In genomic region chr14:23568600-23569310, GRCh38 we compare ENCODE assay signal across 1 cellular context.
TF ChIP-seq lines count a peak whose summit lies in the region.

No MANE protein-coding gene starts in this region.

TF ChIP-seq in HepG2, 621 proteins besides CTCF, POLR2A, EP300 and RAD21 (continued from another document and continues in another):
- TF ChIP-seq, protein P1, sequence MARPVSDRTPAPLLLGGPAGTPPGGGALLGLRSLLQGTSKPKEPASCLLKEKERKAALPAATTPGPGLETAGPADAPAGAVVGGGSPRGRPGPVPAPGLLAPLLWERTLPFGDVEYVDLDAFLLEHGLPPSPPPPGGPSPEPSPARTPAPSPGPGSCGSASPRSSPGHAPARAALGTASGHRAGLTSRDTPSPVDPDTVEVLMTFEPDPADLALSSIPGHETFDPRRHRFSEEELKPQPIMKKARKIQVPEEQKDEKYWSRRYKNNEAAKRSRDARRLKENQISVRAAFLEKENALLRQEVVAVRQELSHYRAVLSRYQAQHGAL (CRISPR knock-in tag; IDR thresholded peaks at IDR 0.05; ENCODE audit: not compliant biosample characterization), result no peak
- TF ChIP-seq FIP1L1 (IDR thresholded peaks at IDR 0.05; ENCODE audit: borderline replicate concordance, insufficient read depth, low read depth, low read length), result peak; percentile 74; the same call in 1 of the 2 replicates
- TF ChIP-seq, protein P2, sequence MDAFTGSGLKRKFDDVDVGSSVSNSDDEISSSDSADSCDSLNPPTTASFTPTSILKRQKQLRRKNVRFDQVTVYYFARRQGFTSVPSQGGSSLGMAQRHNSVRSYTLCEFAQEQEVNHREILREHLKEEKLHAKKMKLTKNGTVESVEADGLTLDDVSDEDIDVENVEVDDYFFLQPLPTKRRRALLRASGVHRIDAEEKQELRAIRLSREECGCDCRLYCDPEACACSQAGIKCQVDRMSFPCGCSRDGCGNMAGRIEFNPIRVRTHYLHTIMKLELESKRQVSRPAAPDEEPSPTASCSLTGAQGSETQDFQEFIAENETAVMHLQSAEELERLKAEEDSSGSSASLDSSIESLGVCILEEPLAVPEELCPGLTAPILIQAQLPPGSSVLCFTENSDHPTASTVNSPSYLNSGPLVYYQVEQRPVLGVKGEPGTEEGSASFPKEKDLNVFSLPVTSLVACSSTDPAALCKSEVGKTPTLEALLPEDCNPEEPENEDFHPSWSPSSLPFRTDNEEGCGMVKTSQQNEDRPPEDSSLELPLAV (CRISPR knock-in tag; conservative IDR thresholded peaks at IDR 0.05; ENCODE audit: low read depth), result no peak
- TF ChIP-seq NFRKB (IDR thresholded peaks at IDR 0.05), result no peak
- TF ChIP-seq ZBTB4 (CRISPR knock-in tag; IDR thresholded peaks at IDR 0.05; ENCODE audit: borderline replicate concordance), result no peak
- TF ChIP-seq ZNF547 (CRISPR knock-in tag; IDR thresholded peaks at IDR 0.05), result no peak
- TF ChIP-seq SIX1 (CRISPR knock-in tag; IDR thresholded peaks at IDR 0.05; ENCODE audit: borderline replicate concordance), result no peak
- no peak for TF ChIP-seq TOE1 (CRISPR knock-in tag; IDR thresholded peaks at IDR 0.05)
- peak; percentile 7; the same call in 1 of the 2 replicates for TF ChIP-seq SIX4 (CRISPR knock-in tag; IDR thresholded peaks at IDR 0.05)
- TF ChIP-seq TEAD3 (CRISPR knock-in tag; optimal IDR thresholded peaks at IDR 0.05; ENCODE audit: borderline replicate concordance), result peak; percentile 69
- TF ChIP-seq IKZF4 (CRISPR knock-in tag; IDR thresholded peaks at IDR 0.05; ENCODE audit: borderline replicate concordance, low read depth, not compliant biosample characterization), result no peak
- TF ChIP-seq AGO2 (optimal IDR thresholded peaks at IDR 0.05; ENCODE audit: low read depth, low read length), result no peak
- TF ChIP-seq KAT8 (CRISPR knock-in tag; IDR thresholded peaks at IDR 0.05), result peak; percentile 46; the same call in 1 of the 2 replicates
- no peak for TF ChIP-seq PBX2 (CRISPR knock-in tag; IDR thresholded peaks at IDR 0.05)
- no peak for TF ChIP-seq TSC22D2 (CRISPR knock-in tag; IDR thresholded peaks at IDR 0.05; ENCODE audit: borderline replicate concordance)
- TF ChIP-seq HNRNPK (IDR thresholded peaks at IDR 0.05; ENCODE audit: low read depth, low read length, poor library complexity, severe bottlenecking), result no peak
- no peak for TF ChIP-seq MLXIP (CRISPR knock-in tag; IDR thresholded peaks at IDR 0.05; ENCODE audit: borderline replicate concordance)
- no peak for TF ChIP-seq ZNF772 (CRISPR knock-in tag; IDR thresholded peaks at IDR 0.05)
- TF ChIP-seq THAP11 (CRISPR knock-in tag; IDR thresholded peaks at IDR 0.05), result 0 out of 2 replicates have a peak, but pooled peaks have one; percentile 40
- TF ChIP-seq, protein P3, sequence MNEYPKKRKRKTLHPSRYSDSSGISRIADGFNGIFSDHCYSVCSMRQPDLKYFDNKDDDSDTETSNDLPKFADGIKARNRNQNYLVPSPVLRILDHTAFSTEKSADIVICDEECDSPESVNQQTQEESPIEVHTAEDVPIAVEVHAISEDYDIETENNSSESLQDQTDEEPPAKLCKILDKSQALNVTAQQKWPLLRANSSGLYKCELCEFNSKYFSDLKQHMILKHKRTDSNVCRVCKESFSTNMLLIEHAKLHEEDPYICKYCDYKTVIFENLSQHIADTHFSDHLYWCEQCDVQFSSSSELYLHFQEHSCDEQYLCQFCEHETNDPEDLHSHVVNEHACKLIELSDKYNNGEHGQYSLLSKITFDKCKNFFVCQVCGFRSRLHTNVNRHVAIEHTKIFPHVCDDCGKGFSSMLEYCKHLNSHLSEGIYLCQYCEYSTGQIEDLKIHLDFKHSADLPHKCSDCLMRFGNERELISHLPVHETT (CRISPR knock-in tag; conservative IDR thresholded peaks at IDR 0.05), result no peak
- no peak; the same call in 1 of the 2 replicates for TF ChIP-seq TARDBP (CRISPR knock-in tag; IDR thresholded peaks at IDR 0.05)
- no peak for TF ChIP-seq NFE2L2 (IDR thresholded peaks at IDR 0.05; ENCODE audit: low read length)
- no peak for TF ChIP-seq CENPX (CRISPR knock-in tag; IDR thresholded peaks at IDR 0.05)
- TF ChIP-seq FOSL1 (CRISPR knock-in tag; IDR thresholded peaks at IDR 0.05; ENCODE audit: borderline replicate concordance), result no peak
- TF ChIP-seq AKAP8 (CRISPR knock-in tag; IDR thresholded peaks at IDR 0.05), result no peak
- TF ChIP-seq ZFAT (CRISPR knock-in tag; conservative IDR thresholded peaks at IDR 0.05), result no peak
- TF ChIP-seq ZNF678 (CRISPR knock-in tag; IDR thresholded peaks at IDR 0.05), result no peak
- no peak for TF ChIP-seq HNF4A (CRISPR knock-in tag; IDR thresholded peaks at IDR 0.05)
- TF ChIP-seq BHLHE40 (IDR thresholded peaks at IDR 0.05; ENCODE audit: low read length), result no peak
- no peak for TF ChIP-seq ZNF414 (CRISPR knock-in tag; IDR thresholded peaks at IDR 0.05)
- no peak for TF ChIP-seq MTA1 (CRISPR knock-in tag; IDR thresholded peaks at IDR 0.05; ENCODE audit: borderline replicate concordance)
- TF ChIP-seq POLR2AphosphoS5 (IDR thresholded peaks at IDR 0.05; ENCODE audit: low read depth, low read length), result no peak
- TF ChIP-seq TP53 (CRISPR knock-in tag; conservative IDR thresholded peaks at IDR 0.05), result no peak
- TF ChIP-seq TBX3 (IDR thresholded peaks at IDR 0.05; ENCODE audit: borderline replicate concordance), result no peak
- no peak for TF ChIP-seq ZFY (CRISPR knock-in tag; IDR thresholded peaks at IDR 0.05)
- TF ChIP-seq JARID2 (CRISPR knock-in tag; IDR thresholded peaks at IDR 0.05; ENCODE audit: insufficient replicate concordance), result no peak
- TF ChIP-seq ZFP1 (CRISPR knock-in tag; IDR thresholded peaks at IDR 0.05), result no peak
- TF ChIP-seq ZNF704 (CRISPR knock-in tag; IDR thresholded peaks at IDR 0.05; ENCODE audit: borderline replicate concordance), result no peak
- 0 out of 2 replicates have a peak, but pooled peaks have one; percentile 73 for TF ChIP-seq ZNF224 (CRISPR knock-in tag; IDR thresholded peaks at IDR 0.05)
- no peak for TF ChIP-seq TOPORS (CRISPR knock-in tag; IDR thresholded peaks at IDR 0.05)
- 0 out of 2 replicates have a peak, but pooled peaks have one; percentile 18 for TF ChIP-seq SP5 (CRISPR knock-in tag; IDR thresholded peaks at IDR 0.05; ENCODE audit: borderline replicate concordance, low read depth)
- no peak for TF ChIP-seq ZFP90 (CRISPR knock-in tag; IDR thresholded peaks at IDR 0.05; ENCODE audit: borderline replicate concordance)
- no peak for TF ChIP-seq ZBTB2 (CRISPR knock-in tag; IDR thresholded peaks at IDR 0.05; ENCODE audit: low read depth)
- no peak for TF ChIP-seq NR3C1 (CRISPR knock-in tag; IDR thresholded peaks at IDR 0.05)
- TF ChIP-seq GTF2F1 (IDR thresholded peaks at IDR 0.05; ENCODE audit: low read length), result no peak
- TF ChIP-seq ZNF644 (CRISPR knock-in tag; IDR thresholded peaks at IDR 0.05; ENCODE audit: low read depth), result peak; percentile 28; the same call in 1 of the 2 replicates
- TF ChIP-seq, protein P4, sequence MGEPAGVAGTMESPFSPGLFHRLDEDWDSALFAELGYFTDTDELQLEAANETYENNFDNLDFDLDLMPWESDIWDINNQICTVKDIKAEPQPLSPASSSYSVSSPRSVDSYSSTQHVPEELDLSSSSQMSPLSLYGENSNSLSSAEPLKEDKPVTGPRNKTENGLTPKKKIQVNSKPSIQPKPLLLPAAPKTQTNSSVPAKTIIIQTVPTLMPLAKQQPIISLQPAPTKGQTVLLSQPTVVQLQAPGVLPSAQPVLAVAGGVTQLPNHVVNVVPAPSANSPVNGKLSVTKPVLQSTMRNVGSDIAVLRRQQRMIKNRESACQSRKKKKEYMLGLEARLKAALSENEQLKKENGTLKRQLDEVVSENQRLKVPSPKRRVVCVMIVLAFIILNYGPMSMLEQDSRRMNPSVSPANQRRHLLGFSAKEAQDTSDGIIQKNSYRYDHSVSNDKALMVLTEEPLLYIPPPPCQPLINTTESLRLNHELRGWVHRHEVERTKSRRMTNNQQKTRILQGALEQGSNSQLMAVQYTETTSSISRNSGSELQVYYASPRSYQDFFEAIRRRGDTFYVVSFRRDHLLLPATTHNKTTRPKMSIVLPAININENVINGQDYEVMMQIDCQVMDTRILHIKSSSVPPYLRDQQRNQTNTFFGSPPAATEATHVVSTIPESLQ (CRISPR knock-in tag; conservative IDR thresholded peaks at IDR 0.05), result no peak
- no peak for TF ChIP-seq AGO1 (IDR thresholded peaks at IDR 0.05; ENCODE audit: low read depth, low read length, poor library complexity, severe bottlenecking)
- TF ChIP-seq FOXJ3 (CRISPR knock-in tag; IDR thresholded peaks at IDR 0.05; ENCODE audit: borderline replicate concordance), result no peak
- TF ChIP-seq, protein P5, sequence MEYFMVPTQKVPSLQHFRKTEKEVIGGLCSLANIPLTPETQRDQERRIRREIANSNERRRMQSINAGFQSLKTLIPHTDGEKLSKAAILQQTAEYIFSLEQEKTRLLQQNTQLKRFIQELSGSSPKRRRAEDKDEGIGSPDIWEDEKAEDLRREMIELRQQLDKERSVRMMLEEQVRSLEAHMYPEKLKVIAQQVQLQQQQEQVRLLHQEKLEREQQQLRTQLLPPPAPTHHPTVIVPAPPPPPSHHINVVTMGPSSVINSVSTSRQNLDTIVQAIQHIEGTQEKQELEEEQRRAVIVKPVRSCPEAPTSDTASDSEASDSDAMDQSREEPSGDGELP (IDR thresholded peaks at IDR 0.05; ENCODE audit: borderline replicate concordance, low read depth), result no peak
- 0 out of 2 replicates have a peak, but pooled peaks have one; percentile 3 for TF ChIP-seq KDM6A (CRISPR knock-in tag; IDR thresholded peaks at IDR 0.05; ENCODE audit: low read depth)
